24 cellular contexts compared by ENCODE assay signal in genomic region chr11:2836335-2837095, GRCh38. TPM values are rescaled to one million over a fixed set of nuclear protein-coding genes. Genes with fewer than 3 reads are reported as not detected.
A peak's percentile ranks its signal among the peaks of the same experiment; 100 is the strongest.
DNase-seq lines count a peak whose midpoint lies in the region; ATAC-seq, FAIRE-seq and TF ChIP-seq lines count a peak whose summit lies in the region.
"Had no signal": no experiment of that assay in that cellular context is flagged by ENCODE, and none has a peak within 500 bp of the region (broad histone marks: within the 10 kb centered on the region; RNA-seq: fewer than 3 reads in every experiment).

No MANE protein-coding gene starts in this region.

- TF ChIP-seq CTCF in GM23338 (conservative IDR thresholded peaks at IDR 0.05; ENCODE audit: low read depth in 2 of 2) (no peak), glutamatergic neuron (IDR thresholded peaks at IDR 0.05; ENCODE audit: partially characterized antibody, unreplicated experiment) (no peak), psoas muscle (IDR thresholded peaks at IDR 0.05) (no peak), kidney (IDR thresholded peaks at IDR 0.05; ENCODE audit: borderline replicate concordance, extremely low read depth, insufficient read depth) (no peak)

- peaks cover 5% of the 10 kb centered on the region for H3K27me3 ChIP-seq in GM23338 (ENCODE audit: insufficient read depth)
- H3K27me3 ChIP-seq in NT2/D1 (ENCODE audit: insufficient read depth, insufficient read length), result no peaks in the 10 kb centered on the region
- H3K27me3 ChIP-seq in psoas muscle (ENCODE audit: insufficient read depth in 3 of 3, low read length in 2 of 3), result no peaks in the 10 kb centered on the region
- H3K27me3 ChIP-seq: ascending aorta, ovary had no signal

- H3K9ac ChIP-seq in NT2/D1 (ENCODE audit: insufficient read length, low read depth) (peak overlapping the region; percentile 36), kidney (ENCODE audit: low read length in 2 of 2) (no peak overlapping the region)

- peaks cover 32% of the 10 kb centered on the region for H3K4me1 Mint-ChIP-seq in GM23338
- peaks cover 27% of the 10 kb centered on the region for H3K4me1 Mint-ChIP-seq in glutamatergic neuron (ENCODE audit: low read depth, unreplicated experiment)
- H3K4me1 Mint-ChIP-seq: activated CD4-positive, alpha-beta memory T cell treated with anti-CD3 and anti-CD28 coated beads, Interleukin-2, amount 10 ng/mL, durations not matched to agents 7 days and 5 days; natural killer cell had no signal

- WGBS in psoas muscle, 3 donors, result 66 to 76% (median 74%) methylated on average over 23 of the region's 23 CpGs

- no peaks in the 10 kb centered on the region for H4K20me1 ChIP-seq in GM23338 (replicated peaks; ENCODE audit: insufficient read depth)

- H3K4me2 ChIP-seq in GM23338, result no peak overlapping the region

- H3F3A ChIP-seq in GM23338 (replicated peaks; ENCODE audit: low read depth), result no peaks in the 10 kb centered on the region

- H3K27me3 Mint-ChIP-seq in GM23338 (ENCODE audit: insufficient read depth, low read depth, poor library complexity) (peaks cover 42% of the 10 kb centered on the region), glutamatergic neuron (ENCODE audit: unreplicated experiment) (peaks cover 18% of the 10 kb centered on the region)
- H3K27me3 Mint-ChIP-seq: activated CD4-positive, alpha-beta memory T cell treated with anti-CD3 and anti-CD28 coated beads, Interleukin-2, amount 10 ng/mL, durations not matched to agents 7 days and 5 days; activated naive CD8-positive, alpha-beta T cell; CD4-positive, alpha-beta memory T cell had no signal

- H3K36me3 ChIP-seq in GM23338 (ENCODE audit: insufficient read depth) (no peaks in the 10 kb centered on the region), NT2/D1 (ENCODE audit: insufficient read depth, insufficient read length, low read length) (no peaks in the 10 kb centered on the region), psoas muscle (ENCODE audit: insufficient read depth in 1 of 2, low read depth in 1 of 2) (no peaks in the 10 kb centered on the region), kidney (ENCODE audit: control insufficient read depth in 1 of 2, insufficient read depth in 2 of 2, low read length in 2 of 2) (no peaks in the 10 kb centered on the region)
- H3K36me3 ChIP-seq: ascending aorta, ovary, SJSA1 had no signal

- intact Hi-C loops in psoas muscle (cut with DNase I) (no loop called here), kidney (cut with DNase I) (no loop called here)

- no peaks in the 10 kb centered on the region for H3K79me2 ChIP-seq in GM23338 (replicated peaks; ENCODE audit: insufficient read depth)

- H3K9me3 ChIP-seq in NT2/D1 (ENCODE audit: insufficient read depth, low read length), result no peaks in the 10 kb centered on the region
- no peaks in the 10 kb centered on the region for H3K9me3 ChIP-seq in psoas muscle
- H3K9me3 ChIP-seq in kidney (ENCODE audit: control insufficient read depth in 1 of 2, low read length in 2 of 2), result no peaks in the 10 kb centered on the region
- H3K9me3 ChIP-seq: ascending aorta, ovary, SJSA1 had no signal

- no peak overlapping the region; the same call in 2 of the 3 replicates for H3K4me3 Mint-ChIP-seq in GM23338
- peak overlapping the region; percentile 66 for H3K4me3 Mint-ChIP-seq in glutamatergic neuron (ENCODE audit: unreplicated experiment)
- H3K4me3 Mint-ChIP-seq: activated CD4-positive, alpha-beta memory T cell treated with anti-CD3 and anti-CD28 coated beads, Interleukin-2, amount 10 ng/mL, durations not matched to agents 7 days and 5 days; activated naive CD8-positive, alpha-beta T cell; CD4-positive, alpha-beta memory T cell; natural killer cell had no signal

- H2AFZ ChIP-seq in GM23338, result 0 out of 2 replicates have a peak overlapping the region, but pooled peaks have one; percentile 14

- H3K27ac Mint-ChIP-seq in GM23338, result no peak overlapping the region
- peak overlapping the region; percentile 50 for H3K27ac Mint-ChIP-seq in glutamatergic neuron (ENCODE audit: unreplicated experiment)
- H3K27ac Mint-ChIP-seq: activated CD4-positive, alpha-beta memory T cell treated with anti-CD3 and anti-CD28 coated beads, Interleukin-2, amount 10 ng/mL, durations not matched to agents 7 days and 5 days; activated naive CD8-positive, alpha-beta T cell; activated T-helper 2 cell treated with anti-CD3 and anti-CD28 coated beads, Interferon-gamma antibody, Interleukin-2, Interleukin-4, amounts not matched to agents 10 μg/mL and 5 μg/mL and 100 μg/mL, durations not matched to agents 14 hours and 24 hours and 36 hours; natural killer cell had no signal

- no peaks in the 10 kb centered on the region for H3K9me2 ChIP-seq in GM23338 (ENCODE audit: insufficient read depth)

- H3K27ac ChIP-seq in GM23338 (ENCODE audit: low read depth), result no peak overlapping the region
- peak overlapping the region; percentile 23 for H3K27ac ChIP-seq in psoas muscle
- H3K27ac ChIP-seq in kidney (ENCODE audit: low read depth in 2 of 2, low read length in 2 of 2), result no peak overlapping the region
- H3K27ac ChIP-seq: ascending aorta, ovary, SJSA1 had no signal

- peaks cover 4% of the 10 kb centered on the region; the same call in 1 of the 2 replicates for H3K4me1 ChIP-seq in GM23338 (ENCODE audit: insufficient read depth)
- peaks cover 36% of the 10 kb centered on the region for H3K4me1 ChIP-seq in NT2/D1 (ENCODE audit: insufficient read depth, insufficient read length)
- H3K4me1 ChIP-seq in psoas muscle, result no peaks in the 10 kb centered on the region
- peaks cover 0 to 4% of the 10 kb centered on the region in 2 donors for H3K4me1 ChIP-seq in kidney (ENCODE audit: control insufficient read depth in 1 of 2, insufficient read depth in 1 of 2, low read depth in 1 of 2, low read length in 2 of 2)
- H3K4me1 ChIP-seq: ascending aorta, SJSA1 had no signal

- H3K36me3 Mint-ChIP-seq in GM23338 (ENCODE audit: low read depth) (no peaks in the 10 kb centered on the region), glutamatergic neuron (ENCODE audit: unreplicated experiment) (no peaks in the 10 kb centered on the region)
- H3K36me3 Mint-ChIP-seq: activated naive CD8-positive, alpha-beta T cell; CD4-positive, alpha-beta memory T cell; natural killer cell had no signal

- FAIRE-seq in kidney (lab: Jason Lieb, UNC), result no peak
- FAIRE-seq: GM12892, RCC 7860 had no signal

- no peak overlapping the region for H3K4me3 ChIP-seq in GM23338
- no peak overlapping the region for H3K4me3 ChIP-seq in NT2/D1 (ENCODE audit: insufficient read length, low read depth)
- H3K4me3 ChIP-seq in psoas muscle, result no peak overlapping the region
- no peak overlapping the region for H3K4me3 ChIP-seq in kidney (ENCODE audit: low read length in 2 of 2)
- H3K4me3 ChIP-seq: ascending aorta, ovary, SJSA1 had no signal

- no peak for DNase-seq in GM23338 (ENCODE audit: low spot score)
- no peak for DNase-seq in NT2/D1 (ENCODE audit: low read depth, low spot score)
- no peak for DNase-seq in glutamatergic neuron
- peak in 1 of 2 donors; percentile 36 for DNase-seq in psoas muscle
- no peak for DNase-seq in NAMALWA (ENCODE audit: low spot score)
- no peak for DNase-seq in kidney
- DNase-seq: activated CD4-positive, alpha-beta memory T cell treated with anti-CD3 and anti-CD28 coated beads, Interleukin-2, amount 10 ng/mL, durations not matched to agents 7 days and 5 days; central memory CD4-positive, alpha-beta T cell; natural killer cell; NCI-H1105 treated with DMSO at 0.1 percent for 48 hours; NCI-H2081 treated with DMSO at 0.1 percent for 48 hours; NCI-H345; NCI-H748 treated with DMSO at 0.1 percent for 48 hours; stimulated activated CD4-positive, alpha-beta T cell treated with anti-CD3 and anti-CD28 coated beads, Interleukin-2, amount 100 ng/mL, for 48 hours had no signal

- H3K9me3 Mint-ChIP-seq in GM23338 (no peaks in the 10 kb centered on the region; the same call in 2 of the 3 replicates), glutamatergic neuron (ENCODE audit: unreplicated experiment) (peaks cover 12% of the 10 kb centered on the region)
- H3K9me3 Mint-ChIP-seq: activated CD4-positive, alpha-beta memory T cell treated with anti-CD3 and anti-CD28 coated beads, Interleukin-2, amount 10 ng/mL, durations not matched to agents 7 days and 5 days; activated T-helper 2 cell treated with anti-CD3 and anti-CD28 coated beads, Interferon-gamma antibody, Interleukin-2, Interleukin-4, amounts not matched to agents 10 μg/mL and 5 μg/mL and 100 μg/mL, durations not matched to agents 14 hours and 24 hours and 36 hours; H9; natural killer cell had no signal

- ATAC-seq in GM23338 (no peak), psoas muscle (no peak), GM21723 (IDR thresholded peaks at IDR 0.05; ENCODE audit: unreplicated experiment) (no peak)

TF ChIP-seq in GM23338, 12 proteins besides CTCF, POLR2A, EP300 and RAD21 (continues in another document):
- TF ChIP-seq CREB1 (CRISPR knock-in tag; IDR thresholded peaks at IDR 0.05; ENCODE audit: low read depth), result no peak
- no peak for TF ChIP-seq REST (IDR thresholded peaks at IDR 0.05; ENCODE audit: unreplicated experiment)
- no peak for TF ChIP-seq STAT1 (IDR thresholded peaks at IDR 0.05; ENCODE audit: unreplicated experiment)

RNA-seq across cellular contexts. Expression of gene CDKN1C, which starts 49.1 kb away (rescaled TPM):
- 22.2 and 23.5 TPM in 2 replicates for total RNA-seq in GM23338 (2014; rRNA removed; shearing (Covaris generic))
- polyA plus RNA-seq in GM23338 (2016; fragmentation: Nextera tagmentation; extraction: Ambion mirVana), result 19.3 and 23.6 TPM in 2 replicates
- total RNA-seq in glutamatergic neuron (ENCODE audit: unreplicated experiment), result 391 TPM
- 10 to 100 TPM; 14.3 to 37.7 (median 27.9) TPM for total RNA-seq in psoas muscle
- 10 to 100 TPM; 24.5 to 49.4 (median 30.7) TPM for polyA plus RNA-seq in psoas muscle
- total RNA-seq in kidney, result 54.8 TPM
- polyA plus RNA-seq in kidney (ENCODE audit: insufficient read depth, low read depth, low replicate concordance), result 192 TPM
